In genomic region chr17:7873051-7873450, GRCh38 we compare ENCODE assay signal across 15 cellular contexts. TPM values are rescaled to one million over a fixed set of nuclear protein-coding genes. Genes with fewer than 3 reads are reported as not detected.
A peak's percentile ranks its signal among the peaks of the same experiment; 100 is the strongest.
DNase-seq lines count a peak whose midpoint lies in the region; ATAC-seq and TF ChIP-seq lines count a peak whose summit lies in the region.
"Had no signal": no experiment of that assay in that cellular context is flagged by ENCODE, and none has a peak within 500 bp of the region (broad histone marks: within the 10 kb centered on the region; RNA-seq: fewer than 3 reads in every experiment).

No MANE protein-coding gene starts in this region.

- POLR2A ChIA-PET in WTC11 (lab: Charles Lee) = no interaction called here
- POLR2A ChIA-PET in activated CD4-positive, alpha-beta T cell treated with anti-CD3 and anti-CD28 coated beads for 36 hours (lab: Charles Lee) = interaction anchor here (0.6 to 1.1 kb wide), 3 partner anchors 11 to 53 kb away, joined by 3 read pairs; no protein-coding TSS in a partner anchor

- no peaks in the 10 kb centered on the region for H3K27me3 Mint-ChIP-seq in WTC11 (ENCODE audit: low read depth)
- no peaks in the 10 kb centered on the region for H3K27me3 Mint-ChIP-seq in activated CD4-positive, alpha-beta T cell treated with anti-CD3 and anti-CD28 coated beads for 36 hours
- H3K27me3 Mint-ChIP-seq: CD8-positive, alpha-beta memory T cell had no signal

- H3K4me3 ChIP-seq in MM.1S (ENCODE audit: low read length) (no peak overlapping the region), fibroblast of villous mesenchyme (ENCODE audit: low read depth, low read length) (no peak overlapping the region)
- H3K4me3 ChIP-seq: SJSA1 had no signal

- no peaks in the 10 kb centered on the region for H3K9me3 Mint-ChIP-seq in WTC11
- H3K9me3 Mint-ChIP-seq in stimulated activated effector memory CD8-positive, alpha-beta T cell treated with anti-CD3 and anti-CD28 coated beads, Interleukin-12 subunit alpha, Interleukin-12 subunit beta, amount 100 ng/mL, for 72 hours = no peaks in the 10 kb centered on the region
- H3K9me3 Mint-ChIP-seq in activated CD4-positive, alpha-beta T cell treated with anti-CD3 and anti-CD28 coated beads for 36 hours (ENCODE audit: low read depth) = no peaks in the 10 kb centered on the region
- H3K9me3 Mint-ChIP-seq: CD8-positive, alpha-beta memory T cell had no signal

- H3K27me3 ChIP-seq in MM.1S (replicated peaks; ENCODE audit: insufficient read depth, low read length) = no peaks in the 10 kb centered on the region
- H3K27me3 ChIP-seq: SJSA1 had no signal

- H3K9me2 ChIP-seq in MM.1S (replicated peaks; ENCODE audit: insufficient read depth, low read length) = no peaks in the 10 kb centered on the region

- H3K9ac ChIP-seq in MM.1S (ENCODE audit: low read length) = no peak overlapping the region

- H3K27ac Mint-ChIP-seq in WTC11 = peak overlapping the region; percentile 59
- H3K27ac Mint-ChIP-seq in stimulated activated effector memory CD8-positive, alpha-beta T cell treated with anti-CD3 and anti-CD28 coated beads, Interleukin-12 subunit alpha, Interleukin-12 subunit beta, amount 100 ng/mL, for 72 hours = peak overlapping the region; percentile 60
- no peak overlapping the region for H3K27ac Mint-ChIP-seq in activated CD4-positive, alpha-beta T cell treated with anti-CD3 and anti-CD28 coated beads for 36 hours

- H3K79me2 ChIP-seq in MM.1S (ENCODE audit: low read length) = no peaks in the 10 kb centered on the region

- no peaks in the 10 kb centered on the region for H3K4me1 Mint-ChIP-seq in WTC11
- H3K4me1 Mint-ChIP-seq in stimulated activated effector memory CD8-positive, alpha-beta T cell treated with anti-CD3 and anti-CD28 coated beads, Interleukin-12 subunit alpha, Interleukin-12 subunit beta, amount 100 ng/mL, for 72 hours = peaks cover 23% of the 10 kb centered on the region
- H3K4me1 Mint-ChIP-seq in activated CD4-positive, alpha-beta T cell treated with anti-CD3 and anti-CD28 coated beads for 36 hours = peaks cover 10% of the 10 kb centered on the region

- no peaks in the 10 kb centered on the region for H3K36me3 Mint-ChIP-seq in WTC11
- H3K36me3 Mint-ChIP-seq in stimulated activated effector memory CD8-positive, alpha-beta T cell treated with anti-CD3 and anti-CD28 coated beads, Interleukin-12 subunit alpha, Interleukin-12 subunit beta, amount 100 ng/mL, for 72 hours = peaks cover 49% of the 10 kb centered on the region
- H3K36me3 Mint-ChIP-seq in activated CD4-positive, alpha-beta T cell treated with anti-CD3 and anti-CD28 coated beads for 36 hours (ENCODE audit: low read depth) = peaks cover 18% of the 10 kb centered on the region

- CTCF ChIA-PET in WTC11 (lab: Charles Lee) = no interaction called here
- CTCF ChIA-PET in activated CD4-positive, alpha-beta T cell treated with anti-CD3 and anti-CD28 coated beads for 36 hours (lab: Charles Lee) = interaction anchor here (0.6 to 1.5 kb wide), 2 partner anchors 201 to 232 kb away, joined by 3 read pairs; no protein-coding TSS in a partner anchor

- H3K4me3 Mint-ChIP-seq in WTC11 = no peak overlapping the region
- no peak overlapping the region for H3K4me3 Mint-ChIP-seq in stimulated activated effector memory CD8-positive, alpha-beta T cell treated with anti-CD3 and anti-CD28 coated beads, Interleukin-12 subunit alpha, Interleukin-12 subunit beta, amount 100 ng/mL, for 72 hours
- no peak overlapping the region for H3K4me3 Mint-ChIP-seq in activated CD4-positive, alpha-beta T cell treated with anti-CD3 and anti-CD28 coated beads for 36 hours

- no peaks in the 10 kb centered on the region for H3K36me3 ChIP-seq in MM.1S (replicated peaks; ENCODE audit: insufficient read depth, low read length)

- TF ChIP-seq CTCF in MM.1S (IDR thresholded peaks at IDR 0.05; ENCODE audit: low read length) (no peak), WTC11 (IDR thresholded peaks at IDR 0.05) (no peak), fibroblast of villous mesenchyme (IDR thresholded peaks at IDR 0.05; ENCODE audit: insufficient read depth, low read depth, low read length) (no peak)

- H2AFZ ChIP-seq in MM.1S (ENCODE audit: low read length) = no peak overlapping the region

- H3K4me2 ChIP-seq in MM.1S (ENCODE audit: low read depth, low read length) = peak overlapping the region; percentile 31

- H3K27ac ChIP-seq in MM.1S (ENCODE audit: low read length) = no peak overlapping the region
- H3K27ac ChIP-seq: SJSA1 had no signal

- ATAC-seq in WTC11 = no peak
- no peak for ATAC-seq in stimulated activated effector memory CD8-positive, alpha-beta T cell treated with anti-CD3 and anti-CD28 coated beads, Interleukin-12 subunit alpha, Interleukin-12 subunit beta, amount 100 ng/mL, for 72 hours
- ATAC-seq in GM21423 (IDR thresholded peaks at IDR 0.05; ENCODE audit: unreplicated experiment) = no peak
- no peak for ATAC-seq in activated CD4-positive, alpha-beta T cell treated with anti-CD3 and anti-CD28 coated beads for 36 hours
- ATAC-seq: PC-3 had no signal

- no peaks in the 10 kb centered on the region for H4K20me1 ChIP-seq in MM.1S (ENCODE audit: insufficient read depth, low read length)

- H3K9me3 ChIP-seq in MM.1S (replicated peaks; ENCODE audit: insufficient read depth, low read length) = no peaks in the 10 kb centered on the region
- H3K9me3 ChIP-seq: SJSA1 had no signal

- no peaks in the 10 kb centered on the region for H3K4me1 ChIP-seq in MM.1S (ENCODE audit: low read length)
- H3K4me1 ChIP-seq: SJSA1 had no signal

- DNase-seq in MM.1S (no peak), WTC11 (ENCODE audit: low spot score) (no peak), fibroblast of villous mesenchyme (ENCODE audit: low read depth) (peak; percentile 40), activated gamma-delta T cell (lab: John Stamatoyannopoulos, UW) (no peak)
- no peak for DNase-seq in stimulated activated effector memory CD8-positive, alpha-beta T cell treated with anti-CD3 and anti-CD28 coated beads, Interleukin-12 subunit alpha, Interleukin-12 subunit beta, amount 100 ng/mL, for 72 hours (ENCODE audit: low spot score in 2 of 2)
- no peak for DNase-seq in activated CD4-positive, alpha-beta T cell treated with anti-CD3 and anti-CD28 coated beads for 36 hours
- DNase-seq: CD8-positive, alpha-beta memory T cell; HCEC 1CT; NCI-H146; NCI-H2081 treated with DMSO at 0.1 percent for 48 hours; NCI-H226; NCI-H526 treated with DMSO at 0.1 percent for 48 hours; PC-3 had no signal

- H3F3A ChIP-seq in MM.1S (ENCODE audit: insufficient read depth, low read length) = no peaks in the 10 kb centered on the region

- intact Hi-C loops in activated CD4-positive, alpha-beta T cell treated with anti-CD3 and anti-CD28 coated beads for 36 hours (cut with DNase I, micrococcal nuclease) = no loop called here

TF ChIP-seq in WTC11, 78 proteins besides CTCF, POLR2A, EP300 and RAD21:
- TF ChIP-seq, protein P1, sequence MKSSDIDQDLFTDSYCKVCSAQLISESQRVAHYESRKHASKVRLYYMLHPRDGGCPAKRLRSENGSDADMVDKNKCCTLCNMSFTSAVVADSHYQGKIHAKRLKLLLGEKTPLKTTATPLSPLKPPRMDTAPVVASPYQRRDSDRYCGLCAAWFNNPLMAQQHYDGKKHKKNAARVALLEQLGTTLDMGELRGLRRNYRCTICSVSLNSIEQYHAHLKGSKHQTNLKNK (CRISPR knock-in tag; IDR thresholded peaks at IDR 0.05) = no peak
- no peak for TF ChIP-seq TEAD1 (CRISPR knock-in tag; IDR thresholded peaks at IDR 0.05)
- no peak for TF ChIP-seq CBFB (CRISPR knock-in tag; IDR thresholded peaks at IDR 0.05; ENCODE audit: low read depth)
- no peak for TF ChIP-seq FOXK1 (CRISPR knock-in tag; IDR thresholded peaks at IDR 0.05)
- TF ChIP-seq ZNF671 (CRISPR knock-in tag; IDR thresholded peaks at IDR 0.05) = no peak
- TF ChIP-seq, protein P2, sequence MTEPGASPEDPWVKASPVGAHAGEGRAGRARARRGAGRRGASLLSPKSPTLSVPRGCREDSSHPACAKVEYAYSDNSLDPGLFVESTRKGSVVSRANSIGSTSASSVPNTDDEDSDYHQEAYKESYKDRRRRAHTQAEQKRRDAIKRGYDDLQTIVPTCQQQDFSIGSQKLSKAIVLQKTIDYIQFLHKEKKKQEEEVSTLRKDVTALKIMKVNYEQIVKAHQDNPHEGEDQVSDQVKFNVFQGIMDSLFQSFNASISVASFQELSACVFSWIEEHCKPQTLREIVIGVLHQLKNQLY (CRISPR knock-in tag; IDR thresholded peaks at IDR 0.05) = no peak
- no peak for TF ChIP-seq ZNF396 (CRISPR knock-in tag; IDR thresholded peaks at IDR 0.05; ENCODE audit: borderline replicate concordance)
- TF ChIP-seq JUN (CRISPR knock-in tag; IDR thresholded peaks at IDR 0.05) = no peak
- no peak for TF ChIP-seq ZNF317 (CRISPR knock-in tag; IDR thresholded peaks at IDR 0.05; ENCODE audit: borderline replicate concordance, low read depth)
- TF ChIP-seq ZNF219 (CRISPR knock-in tag; IDR thresholded peaks at IDR 0.05; ENCODE audit: borderline replicate concordance) = no peak
- TF ChIP-seq FOXP1 (CRISPR knock-in tag; IDR thresholded peaks at IDR 0.05; ENCODE audit: borderline replicate concordance) = no peak
- TF ChIP-seq ZNF416 (CRISPR knock-in tag; IDR thresholded peaks at IDR 0.05) = no peak

RNA-seq across cellular contexts. Expression of gene CYB5D1, which starts 15.2 kb away (rescaled TPM):
- total RNA-seq in WTC11 (2021) (14.0 to 15.2 TPM (median 14.3 TPM) in 3 replicates), fibroblast of villous mesenchyme (6.4 and 11.2 TPM in 2 replicates)
- 10 to 100 TPM; 12.5 to 12.6 TPM for total RNA-seq in activated CD4-positive, alpha-beta T cell treated with anti-CD3 and anti-CD28 coated beads for 36 hours

RNA-seq across cellular contexts. Expression of gene CHD3, which starts 15.5 kb away (rescaled TPM):
- total RNA-seq in WTC11 (2021) (38.9 to 42.0 TPM (median 39.5 TPM) in 3 replicates), fibroblast of villous mesenchyme (103 and 111 TPM in 2 replicates)
- total RNA-seq in activated CD4-positive, alpha-beta T cell treated with anti-CD3 and anti-CD28 coated beads for 36 hours = 100 to 1,000 TPM; 145 to 161 TPM

RNA-seq across cellular contexts. Expression of gene NAA38, which starts 15.7 kb away (rescaled TPM):
- total RNA-seq in WTC11 (2021) = 41.8 to 46.3 TPM (median 43.4 TPM) in 3 replicates
- total RNA-seq in fibroblast of villous mesenchyme = 55.3 and 73.1 TPM in 2 replicates
- total RNA-seq in activated CD4-positive, alpha-beta T cell treated with anti-CD3 and anti-CD28 coated beads for 36 hours = 10 to 100 TPM; 64.7 to 79.8 TPM

RNA-seq across cellular contexts. Expression of gene TMEM88, which starts 18.2 kb away (rescaled TPM):
- total RNA-seq in WTC11 (2021) (2.9 to 3.9 TPM (median 3.6 TPM) in 3 replicates), fibroblast of villous mesenchyme (0.43 and 1.3 TPM in 2 replicates)
- total RNA-seq in activated CD4-positive, alpha-beta T cell treated with anti-CD3 and anti-CD28 coated beads for 36 hours = 1 to 10 TPM; 3.5 to 5.6 TPM
- total RNA-seq: SJSA1 had no signal

RNA-seq across cellular contexts. Expression of gene KDM6B, which starts 39.0 kb away (rescaled TPM):
- total RNA-seq in WTC11 (2021) = 13.2 to 16.1 TPM (median 15.8 TPM) in 3 replicates
- 3.0 and 5.8 TPM in 2 replicates for total RNA-seq in fibroblast of villous mesenchyme
- 10 to 100 TPM; 37.3 to 46.2 TPM for total RNA-seq in activated CD4-positive, alpha-beta T cell treated with anti-CD3 and anti-CD28 coated beads for 36 hours
